23 cellular contexts compared by ENCODE assay signal in genomic region chr14:28870033-28870564, GRCh38.
DNase-seq lines count a peak whose midpoint lies in the region; ATAC-seq, FAIRE-seq and TF ChIP-seq lines count a peak whose summit lies in the region.
"Had no signal": no experiment of that assay in that cellular context is flagged by ENCODE, and none has a peak within 500 bp of the region (broad histone marks: within the 10 kb centered on the region; RNA-seq: fewer than 3 reads in every experiment).

No MANE protein-coding gene starts in this region.

- no peaks in the 10 kb centered on the region for H3K79me2 ChIP-seq in K562 (ENCODE audit: control insufficient read depth, insufficient read depth, low read length)

- no peaks in the 10 kb centered on the region for H3K36me3 Mint-ChIP-seq in Calu3 (ENCODE audit: insufficient read depth, unreplicated experiment)
- H3K36me3 Mint-ChIP-seq: CD14-positive monocyte had no signal

- ATAC-seq in GM18868 (IDR thresholded peaks at IDR 0.05; ENCODE audit: unreplicated experiment) (peak; percentile 64), K562 (no peak), omental fat pad (ENCODE audit: low FRiP score) (no peak)

- CTCF ChIA-PET in K562 (lab: Yijun Ruan, JAX; ENCODE audit: low intra/inter-chr PET ratio) (interaction anchor here (0.6 kb wide), 1 partner anchor 846 kb away, joined by 4 read pairs; no protein-coding TSS in a partner anchor), Calu3 (lab: Charles Lee) (no interaction called here), GM10248 (lab: Yijun Ruan, JAX) (no interaction called here)

- no peak overlapping the region for H2AFZ ChIP-seq in K562 (ENCODE audit: low read depth, low read length)
- H2AFZ ChIP-seq: PC-9 had no signal

- H4K20me1 ChIP-seq in K562 (replicated peaks; ENCODE audit: control insufficient read depth, insufficient read depth, low read length): no peaks in the 10 kb centered on the region

- no peak for TF ChIP-seq CTCF in K562 (IDR thresholded peaks at IDR 0.05 in 2 of 3, conservative IDR thresholded peaks at IDR 0.05 in 1 of 3; ENCODE audit: insufficient read depth in 2 of 3, low read depth in 1 of 3, low read length in 3 of 3)
- TF ChIP-seq CTCF in omental fat pad (IDR thresholded peaks at IDR 0.05): no peak
- no peak for TF ChIP-seq CTCF in Calu3 (IDR thresholded peaks at IDR 0.05; ENCODE audit: unreplicated experiment)
- no peak for TF ChIP-seq CTCF in GM10248 (IDR thresholded peaks at IDR 0.05; ENCODE audit: control extremely low read depth, extremely low read depth, low read depth, missing control alignments)

- no peaks in the 10 kb centered on the region for H3K9me3 ChIP-seq in K562 (replicated peaks; ENCODE audit: control insufficient read depth, insufficient read depth, low read depth, low read length)
- H3K9me3 ChIP-seq in HAP-1: no peaks in the 10 kb centered on the region
- H3K9me3 ChIP-seq: BE2C had no signal

- no peak overlapping the region for H3K4me3 Mint-ChIP-seq in Calu3 (ENCODE audit: low read depth, unreplicated experiment)
- H3K4me3 Mint-ChIP-seq: CD14-positive monocyte had no signal

- POLR2A ChIA-PET in K562 (lab: Yijun Ruan, JAX): no interaction called here
- POLR2A ChIA-PET in GM10248 (lab: Yijun Ruan, JAX): no interaction called here

- no peak overlapping the region for H3K4me2 ChIP-seq in K562 (ENCODE audit: insufficient read depth, low read length)
- H3K4me2 ChIP-seq: PC-9 had no signal

- no peak overlapping the region for H3K27ac Mint-ChIP-seq in Calu3 (ENCODE audit: unreplicated experiment)
- H3K27ac Mint-ChIP-seq: CD14-positive monocyte had no signal

- H3K4me1 Mint-ChIP-seq in Calu3 (ENCODE audit: low read depth, unreplicated experiment): no peaks in the 10 kb centered on the region
- H3K4me1 Mint-ChIP-seq: CD14-positive monocyte had no signal

- no peak for TF ChIP-seq POLR2A in K562 (conservative IDR thresholded peaks at IDR 0.05)

- TF ChIP-seq EP300 in K562 (IDR thresholded peaks at IDR 0.05; ENCODE audit: low read length): no peak

- H3K27me3 Mint-ChIP-seq in Calu3 (ENCODE audit: unreplicated experiment): no peaks in the 10 kb centered on the region

- DNase-seq in Jurkat, Clone E6-1 (ENCODE audit: low read depth, low spot score): peak; percentile 2
- DNase-seq in NCI-H748 treated with DMSO at 0.1 percent for 48 hours (lab: John Stamatoyannopoulos, UW) (peak; percentile 35), K562 (ENCODE audit: extremely low read depth in 1 of 4, low spot score in 3 of 4) (no peak), omental fat pad (ENCODE audit: low spot score) (no peak), Calu3 (no peak), HAP-1 (ENCODE audit: low spot score in 2 of 2) (no peak), GM10248 (ENCODE audit: extremely low spot score) (no peak)
- DNase-seq: BE2C, DMS79, EL, H7, KG1, NCI-H1048, NCI-H1417, NCI-H1694, NCI-H2029 treated with DMSO at 0.1 percent for 48 hours, NCI-H2227 treated with DMSO at 0.1 percent for 48 hours, NCI-H526 treated with DMSO at 0.1 percent for 48 hours, PC-9, SHP77 had no signal

- H3K9ac ChIP-seq in K562 (ENCODE audit: insufficient read depth in 1 of 2, low read depth in 2 of 2, low read length in 2 of 2): no peak overlapping the region

- 74% methylated on average over 2 of the region's 2 CpGs for WGBS in K562 (ENCODE audit: insufficient coverage, low coverage, missing lambda C conversion rate)

- no peak overlapping the region for H3K27ac ChIP-seq in K562 (ENCODE audit: extremely low read depth, low read depth, low read length)
- H3K27ac ChIP-seq: PC-9, RWPE1 had no signal

- H3K36me3 ChIP-seq in K562 (ENCODE audit: control insufficient read depth, insufficient read depth, low read length): 0 out of 3 replicates have a peak, but pooled peaks cover 2% of the 10 kb centered on the region
- H3K36me3 ChIP-seq in HAP-1 (replicated peaks): no peaks in the 10 kb centered on the region
- H3K36me3 ChIP-seq: BE2C had no signal

- in situ Hi-C loops in K562 (cut with MboI): no loop called here
- in situ Hi-C loops in HAP-1 (cut with MboI; ENCODE audit: low sequenced_read_pairs): no loop called here

- BruUV-seq in K562 (replicated peaks; lab: Mats Ljungman, UMichigan): no TSS peak
- no TSS peak for BruUV-seq in Calu3 (replicated peaks; lab: Mats Ljungman, UMichigan)

- no peak for FAIRE-seq in K562 (lab: Jason Lieb, UNC)

- no peaks in the 10 kb centered on the region for H3K9me1 ChIP-seq in K562 (ENCODE audit: control insufficient read depth, insufficient read depth, low read length)

- intact Hi-C loops in K562 (cut with micrococcal nuclease): no loop called here
- intact Hi-C loops in Calu3 (cut with micrococcal nuclease; ENCODE audit: unreplicated experiment): no loop called here

- H3K9me3 Mint-ChIP-seq in Calu3 (ENCODE audit: low read depth, unreplicated experiment): no peaks in the 10 kb centered on the region

- TF ChIP-seq RAD21 in K562 (CRISPR knock-in tag; conservative IDR thresholded peaks at IDR 0.05 in 1 of 2, IDR thresholded peaks at IDR 0.05 in 1 of 2): no peak

- H3K27me3 ChIP-seq in K562 (ENCODE audit: control insufficient read depth in 2 of 2, insufficient read depth in 2 of 2, low read length in 2 of 2): no peaks in the 10 kb centered on the region
- H3K27me3 ChIP-seq in HAP-1 (ENCODE audit: low read depth): no peaks in the 10 kb centered on the region
- H3K27me3 ChIP-seq: BE2C had no signal

- no peaks in the 10 kb centered on the region; a peak in 1 of 5 replicates for H3K4me1 ChIP-seq in K562 (replicated peaks in 1 of 2; ENCODE audit: control insufficient read depth in 2 of 2, insufficient read depth in 2 of 2, low read length in 2 of 2)
- no peaks in the 10 kb centered on the region for H3K4me1 ChIP-seq in HAP-1
- H3K4me1 ChIP-seq: BE2C had no signal

- no peak overlapping the region for H3K4me3 ChIP-seq in Jurkat, Clone E6-1 (ENCODE audit: low read length)
- H3K4me3 ChIP-seq in K562 (no peak overlapping the region), HAP-1 (no peak overlapping the region)
- H3K4me3 ChIP-seq: PC-9 had no signal

TF ChIP-seq in K562, 482 proteins besides CTCF, POLR2A, EP300 and RAD21 (continues in another document):
- TF ChIP-seq FOXP1 (CRISPR knock-in tag; IDR thresholded peaks at IDR 0.05) (no peak), MEF2D (tag; conservative IDR thresholded peaks at IDR 0.05; ENCODE audit: low read depth) (no peak), KDM2B (CRISPR knock-in tag; IDR thresholded peaks at IDR 0.05) (no peak), C11orf30 (IDR thresholded peaks at IDR 0.05; ENCODE audit: low read depth) (0 out of 2 replicates have a peak, but pooled peaks have one; percentile 30), MYC (IDR thresholded peaks at IDR 0.05; ENCODE audit: low read depth, low read length) (no peak), MYC (CRISPR knock-in tag; IDR thresholded peaks at IDR 0.05; ENCODE audit: borderline replicate concordance, low read depth) (no peak), LEF1 (IDR thresholded peaks at IDR 0.05) (no peak), ZNF224 (CRISPR knock-in tag; IDR thresholded peaks at IDR 0.05) (no peak), HMGN3 (IDR thresholded peaks at IDR 0.05; ENCODE audit: borderline replicate concordance, extremely low read depth, insufficient read length, low read depth, low read length) (no peak), JUND (IDR thresholded peaks at IDR 0.05; ENCODE audit: borderline replicate concordance, low read depth, low read length) (no peak), JUND (tag; IDR thresholded peaks at IDR 0.05; ENCODE audit: borderline replicate concordance, low read depth, low read length) (no peak), RBFOX2 (IDR thresholded peaks at IDR 0.05; ENCODE audit: low read depth, low read length) (no peak), NFIX (CRISPR knock-in tag; IDR thresholded peaks at IDR 0.05; ENCODE audit: low read depth) (no peak), PRPF4 (IDR thresholded peaks at IDR 0.05; ENCODE audit: insufficient read depth, low read depth, low read length, poor library complexity, severe bottlenecking) (no peak), MAFF (IDR thresholded peaks at IDR 0.05; ENCODE audit: low read length) (peak; percentile 8; the same call in 1 of the 2 replicates), ZNF316 (IDR thresholded peaks at IDR 0.05) (peak; percentile 53; the same call in 1 of the 2 replicates), SMARCB1 (IDR thresholded peaks at IDR 0.05; ENCODE audit: insufficient read length, low read depth) (no peak)
- TF ChIP-seq, protein P1, sequence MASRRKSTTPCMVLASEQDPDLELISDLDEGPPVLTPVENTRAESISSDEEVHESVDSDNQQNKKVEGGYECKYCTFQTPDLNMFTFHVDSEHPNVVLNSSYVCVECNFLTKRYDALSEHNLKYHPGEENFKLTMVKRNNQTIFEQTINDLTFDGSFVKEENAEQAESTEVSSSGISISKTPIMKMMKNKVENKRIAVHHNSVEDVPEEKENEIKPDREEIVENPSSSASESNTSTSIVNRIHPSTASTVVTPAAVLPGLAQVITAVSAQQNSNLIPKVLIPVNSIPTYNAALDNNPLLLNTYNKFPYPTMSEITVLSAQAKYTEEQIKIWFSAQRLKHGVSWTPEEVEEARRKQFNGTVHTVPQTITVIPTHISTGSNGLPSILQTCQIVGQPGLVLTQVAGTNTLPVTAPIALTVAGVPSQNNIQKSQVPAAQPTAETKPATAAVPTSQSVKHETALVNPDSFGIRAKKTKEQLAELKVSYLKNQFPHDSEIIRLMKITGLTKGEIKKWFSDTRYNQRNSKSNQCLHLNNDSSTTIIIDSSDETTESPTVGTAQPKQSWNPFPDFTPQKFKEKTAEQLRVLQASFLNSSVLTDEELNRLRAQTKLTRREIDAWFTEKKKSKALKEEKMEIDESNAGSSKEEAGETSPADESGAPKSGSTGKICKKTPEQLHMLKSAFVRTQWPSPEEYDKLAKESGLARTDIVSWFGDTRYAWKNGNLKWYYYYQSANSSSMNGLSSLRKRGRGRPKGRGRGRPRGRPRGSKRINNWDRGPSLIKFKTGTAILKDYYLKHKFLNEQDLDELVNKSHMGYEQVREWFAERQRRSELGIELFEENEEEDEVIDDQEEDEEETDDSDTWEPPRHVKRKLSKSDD (conservative IDR thresholded peaks at IDR 0.05; ENCODE audit: low read length): no peak

Comparison
In these comparisons a context has a peak if more than half of its experiments do, and no peak if none do; other contexts are left out.
1. DNase-seq: peak in Jurkat, Clone E6-1 (single experiment) and NCI-H748 treated with DMSO at 0.1 percent for 48 hours (single experiment); none in K562 (0 of 4), omental fat pad (single experiment), Calu3 (single experiment), HAP-1 (0 of 2) and GM10248 (single experiment).